In genomic region chr4:92840880-92841279, GRCh38 we compare ENCODE assay signal across 3 cellular contexts.
"Had no signal": no experiment of that assay in that cellular context is flagged by ENCODE, and none has a peak within 500 bp of the region (broad histone marks: within the 10 kb centered on the region; RNA-seq: fewer than 3 reads in every experiment).

No MANE protein-coding gene starts in this region.

- ATAC-seq: GM12878 had no signal

- DNase-seq: GDM1, GF-D8 had no signal
